In the genomic region with DNA sequence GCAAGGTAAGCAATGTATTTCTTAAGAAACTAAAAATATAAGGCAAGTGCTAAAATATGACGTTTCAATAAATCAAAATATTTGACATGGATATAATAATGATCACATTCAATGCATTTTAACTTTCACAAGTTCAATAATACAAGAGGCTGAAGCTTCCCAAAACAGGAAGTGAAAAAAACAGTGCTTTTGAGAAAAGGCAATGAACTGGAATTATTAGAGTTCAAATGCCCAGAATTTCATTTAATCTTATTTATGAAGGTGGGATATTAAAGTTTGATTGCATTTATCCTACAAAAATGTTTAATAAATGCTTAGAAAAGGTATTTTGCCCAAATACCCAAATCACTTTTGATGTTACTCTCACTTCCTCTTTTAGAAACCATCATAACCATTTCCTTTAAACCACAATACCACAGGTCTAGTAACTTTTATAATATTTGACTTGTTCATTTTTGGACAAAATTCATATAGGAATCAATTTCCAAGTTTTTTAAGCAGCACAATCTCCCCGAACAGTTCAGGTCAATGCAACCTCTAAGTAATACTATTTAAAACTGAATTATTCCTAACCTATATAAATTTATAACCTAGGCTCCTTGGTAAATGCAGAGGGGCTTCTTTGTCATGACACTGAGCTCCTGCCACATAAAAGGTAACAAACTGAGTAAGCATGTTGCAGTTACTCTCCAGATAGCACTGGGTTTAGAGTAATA, we compare ENCODE assay signal across 1 cellular context.
A peak's percentile ranks its signal among the peaks of the same experiment; 100 is the strongest.
TF ChIP-seq lines count a peak whose summit lies in the region.

No MANE protein-coding gene starts in this region.

TF ChIP-seq in K562, 482 proteins besides CTCF, POLR2A, EP300 and RAD21 (continues in another document):
- TF ChIP-seq SMC3 (conservative IDR thresholded peaks at IDR 0.05; ENCODE audit: insufficient read depth, low read depth, low read length), result no peak
- no peak for TF ChIP-seq CREB1 (IDR thresholded peaks at IDR 0.05)
- no peak for TF ChIP-seq CREB1 (CRISPR knock-in tag; IDR thresholded peaks at IDR 0.05)
- 0 out of 2 replicates have a peak, but pooled peaks have one; percentile 46 for TF ChIP-seq BACH1 (tag; IDR thresholded peaks at IDR 0.05)
- no peak for TF ChIP-seq JUNB (CRISPR knock-in tag; conservative IDR thresholded peaks at IDR 0.05)
- TF ChIP-seq TAL1 (IDR thresholded peaks at IDR 0.05), result peak; percentile 11; the same call in 1 of the 2 replicates
- no peak for TF ChIP-seq ZFPM2 (CRISPR knock-in tag; IDR thresholded peaks at IDR 0.05)
- TF ChIP-seq, protein P1, sequence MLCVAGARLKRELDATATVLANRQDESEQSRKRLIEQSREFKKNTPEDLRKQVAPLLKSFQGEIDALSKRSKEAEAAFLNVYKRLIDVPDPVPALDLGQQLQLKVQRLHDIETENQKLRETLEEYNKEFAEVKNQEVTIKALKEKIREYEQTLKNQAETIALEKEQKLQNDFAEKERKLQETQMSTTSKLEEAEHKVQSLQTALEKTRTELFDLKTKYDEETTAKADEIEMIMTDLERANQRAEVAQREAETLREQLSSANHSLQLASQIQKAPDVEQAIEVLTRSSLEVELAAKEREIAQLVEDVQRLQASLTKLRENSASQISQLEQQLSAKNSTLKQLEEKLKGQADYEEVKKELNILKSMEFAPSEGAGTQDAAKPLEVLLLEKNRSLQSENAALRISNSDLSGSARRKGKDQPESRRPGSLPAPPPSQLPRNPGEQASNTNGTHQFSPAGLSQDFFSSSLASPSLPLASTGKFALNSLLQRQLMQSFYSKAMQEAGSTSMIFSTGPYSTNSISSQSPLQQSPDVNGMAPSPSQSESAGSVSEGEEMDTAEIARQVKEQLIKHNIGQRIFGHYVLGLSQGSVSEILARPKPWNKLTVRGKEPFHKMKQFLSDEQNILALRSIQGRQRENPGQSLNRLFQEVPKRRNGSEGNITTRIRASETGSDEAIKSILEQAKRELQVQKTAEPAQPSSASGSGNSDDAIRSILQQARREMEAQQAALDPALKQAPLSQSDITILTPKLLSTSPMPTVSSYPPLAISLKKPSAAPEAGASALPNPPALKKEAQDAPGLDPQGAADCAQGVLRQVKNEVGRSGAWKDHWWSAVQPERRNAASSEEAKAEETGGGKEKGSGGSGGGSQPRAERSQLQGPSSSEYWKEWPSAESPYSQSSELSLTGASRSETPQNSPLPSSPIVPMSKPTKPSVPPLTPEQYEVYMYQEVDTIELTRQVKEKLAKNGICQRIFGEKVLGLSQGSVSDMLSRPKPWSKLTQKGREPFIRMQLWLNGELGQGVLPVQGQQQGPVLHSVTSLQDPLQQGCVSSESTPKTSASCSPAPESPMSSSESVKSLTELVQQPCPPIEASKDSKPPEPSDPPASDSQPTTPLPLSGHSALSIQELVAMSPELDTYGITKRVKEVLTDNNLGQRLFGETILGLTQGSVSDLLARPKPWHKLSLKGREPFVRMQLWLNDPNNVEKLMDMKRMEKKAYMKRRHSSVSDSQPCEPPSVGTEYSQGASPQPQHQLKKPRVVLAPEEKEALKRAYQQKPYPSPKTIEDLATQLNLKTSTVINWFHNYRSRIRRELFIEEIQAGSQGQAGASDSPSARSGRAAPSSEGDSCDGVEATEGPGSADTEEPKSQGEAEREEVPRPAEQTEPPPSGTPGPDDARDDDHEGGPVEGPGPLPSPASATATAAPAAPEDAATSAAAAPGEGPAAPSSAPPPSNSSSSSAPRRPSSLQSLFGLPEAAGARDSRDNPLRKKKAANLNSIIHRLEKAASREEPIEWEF (CRISPR knock-in tag; IDR thresholded peaks at IDR 0.05), result peak; percentile 78; the same call in 1 of the 2 replicates
- TF ChIP-seq, protein P2, sequence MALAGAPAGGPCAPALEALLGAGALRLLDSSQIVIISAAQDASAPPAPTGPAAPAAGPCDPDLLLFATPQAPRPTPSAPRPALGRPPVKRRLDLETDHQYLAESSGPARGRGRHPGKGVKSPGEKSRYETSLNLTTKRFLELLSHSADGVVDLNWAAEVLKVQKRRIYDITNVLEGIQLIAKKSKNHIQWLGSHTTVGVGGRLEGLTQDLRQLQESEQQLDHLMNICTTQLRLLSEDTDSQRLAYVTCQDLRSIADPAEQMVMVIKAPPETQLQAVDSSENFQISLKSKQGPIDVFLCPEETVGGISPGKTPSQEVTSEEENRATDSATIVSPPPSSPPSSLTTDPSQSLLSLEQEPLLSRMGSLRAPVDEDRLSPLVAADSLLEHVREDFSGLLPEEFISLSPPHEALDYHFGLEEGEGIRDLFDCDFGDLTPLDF (CRISPR knock-in tag; IDR thresholded peaks at IDR 0.05), result no peak
- TF ChIP-seq POLR2G (IDR thresholded peaks at IDR 0.05; ENCODE audit: low read depth, low read length), result peak; percentile 53
- 0 out of 2 replicates have a peak, but pooled peaks have one; percentile 16 for TF ChIP-seq NFXL1 (CRISPR knock-in tag; IDR thresholded peaks at IDR 0.05)
- TF ChIP-seq RUNX1 (IDR thresholded peaks at IDR 0.05; ENCODE audit: low read depth), result no peak
- 0 out of 2 replicates have a peak, but pooled peaks have one; percentile 48 for TF ChIP-seq FOXJ2 (tag; IDR thresholded peaks at IDR 0.05)
- no peak for TF ChIP-seq CBX2 (IDR thresholded peaks at IDR 0.05; ENCODE audit: insufficient read depth, low read length, poor library complexity, severe bottlenecking)
- peak; percentile 51 for TF ChIP-seq ARID1B (IDR thresholded peaks at IDR 0.05)
- TF ChIP-seq MTA1 (IDR thresholded peaks at IDR 0.05; ENCODE audit: borderline replicate concordance), result no peak
- TF ChIP-seq, protein P3, sequence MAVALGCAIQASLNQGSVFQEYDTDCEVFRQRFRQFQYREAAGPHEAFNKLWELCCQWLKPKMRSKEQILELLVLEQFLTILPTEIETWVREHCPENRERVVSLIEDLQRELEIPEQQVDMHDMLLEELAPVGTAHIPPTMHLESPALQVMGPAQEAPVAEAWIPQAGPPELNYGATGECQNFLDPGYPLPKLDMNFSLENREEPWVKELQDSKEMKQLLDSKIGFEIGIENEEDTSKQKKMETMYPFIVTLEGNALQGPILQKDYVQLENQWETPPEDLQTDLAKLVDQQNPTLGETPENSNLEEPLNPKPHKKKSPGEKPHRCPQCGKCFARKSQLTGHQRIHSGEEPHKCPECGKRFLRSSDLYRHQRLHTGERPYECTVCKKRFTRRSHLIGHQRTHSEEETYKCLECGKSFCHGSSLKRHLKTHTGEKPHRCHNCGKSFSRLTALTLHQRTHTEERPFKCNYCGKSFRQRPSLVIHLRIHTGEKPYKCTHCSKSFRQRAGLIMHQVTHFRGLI (CRISPR knock-in tag; IDR thresholded peaks at IDR 0.05), result peak; percentile 68; the same call in 1 of the 2 replicates
- no peak for TF ChIP-seq KDM4B (IDR thresholded peaks at IDR 0.05; ENCODE audit: borderline replicate concordance in 2 of 2, low read depth in 1 of 2)
- TF ChIP-seq, protein P4, sequence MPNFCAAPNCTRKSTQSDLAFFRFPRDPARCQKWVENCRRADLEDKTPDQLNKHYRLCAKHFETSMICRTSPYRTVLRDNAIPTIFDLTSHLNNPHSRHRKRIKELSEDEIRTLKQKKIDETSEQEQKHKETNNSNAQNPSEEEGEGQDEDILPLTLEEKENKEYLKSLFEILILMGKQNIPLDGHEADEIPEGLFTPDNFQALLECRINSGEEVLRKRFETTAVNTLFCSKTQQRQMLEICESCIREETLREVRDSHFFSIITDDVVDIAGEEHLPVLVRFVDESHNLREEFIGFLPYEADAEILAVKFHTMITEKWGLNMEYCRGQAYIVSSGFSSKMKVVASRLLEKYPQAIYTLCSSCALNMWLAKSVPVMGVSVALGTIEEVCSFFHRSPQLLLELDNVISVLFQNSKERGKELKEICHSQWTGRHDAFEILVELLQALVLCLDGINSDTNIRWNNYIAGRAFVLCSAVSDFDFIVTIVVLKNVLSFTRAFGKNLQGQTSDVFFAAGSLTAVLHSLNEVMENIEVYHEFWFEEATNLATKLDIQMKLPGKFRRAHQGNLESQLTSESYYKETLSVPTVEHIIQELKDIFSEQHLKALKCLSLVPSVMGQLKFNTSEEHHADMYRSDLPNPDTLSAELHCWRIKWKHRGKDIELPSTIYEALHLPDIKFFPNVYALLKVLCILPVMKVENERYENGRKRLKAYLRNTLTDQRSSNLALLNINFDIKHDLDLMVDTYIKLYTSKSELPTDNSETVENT (CRISPR knock-in tag; IDR thresholded peaks at IDR 0.05), result no peak
- TF ChIP-seq, protein P5, sequence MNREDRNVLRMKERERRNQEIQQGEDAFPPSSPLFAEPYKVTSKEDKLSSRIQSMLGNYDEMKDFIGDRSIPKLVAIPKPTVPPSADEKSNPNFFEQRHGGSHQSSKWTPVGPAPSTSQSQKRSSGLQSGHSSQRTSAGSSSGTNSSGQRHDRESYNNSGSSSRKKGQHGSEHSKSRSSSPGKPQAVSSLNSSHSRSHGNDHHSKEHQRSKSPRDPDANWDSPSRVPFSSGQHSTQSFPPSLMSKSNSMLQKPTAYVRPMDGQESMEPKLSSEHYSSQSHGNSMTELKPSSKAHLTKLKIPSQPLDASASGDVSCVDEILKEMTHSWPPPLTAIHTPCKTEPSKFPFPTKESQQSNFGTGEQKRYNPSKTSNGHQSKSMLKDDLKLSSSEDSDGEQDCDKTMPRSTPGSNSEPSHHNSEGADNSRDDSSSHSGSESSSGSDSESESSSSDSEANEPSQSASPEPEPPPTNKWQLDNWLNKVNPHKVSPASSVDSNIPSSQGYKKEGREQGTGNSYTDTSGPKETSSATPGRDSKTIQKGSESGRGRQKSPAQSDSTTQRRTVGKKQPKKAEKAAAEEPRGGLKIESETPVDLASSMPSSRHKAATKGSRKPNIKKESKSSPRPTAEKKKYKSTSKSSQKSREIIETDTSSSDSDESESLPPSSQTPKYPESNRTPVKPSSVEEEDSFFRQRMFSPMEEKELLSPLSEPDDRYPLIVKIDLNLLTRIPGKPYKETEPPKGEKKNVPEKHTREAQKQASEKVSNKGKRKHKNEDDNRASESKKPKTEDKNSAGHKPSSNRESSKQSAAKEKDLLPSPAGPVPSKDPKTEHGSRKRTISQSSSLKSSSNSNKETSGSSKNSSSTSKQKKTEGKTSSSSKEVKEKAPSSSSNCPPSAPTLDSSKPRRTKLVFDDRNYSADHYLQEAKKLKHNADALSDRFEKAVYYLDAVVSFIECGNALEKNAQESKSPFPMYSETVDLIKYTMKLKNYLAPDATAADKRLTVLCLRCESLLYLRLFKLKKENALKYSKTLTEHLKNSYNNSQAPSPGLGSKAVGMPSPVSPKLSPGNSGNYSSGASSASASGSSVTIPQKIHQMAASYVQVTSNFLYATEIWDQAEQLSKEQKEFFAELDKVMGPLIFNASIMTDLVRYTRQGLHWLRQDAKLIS (CRISPR knock-in tag; IDR thresholded peaks at IDR 0.05), result no peak
- TF ChIP-seq ESRRA (IDR thresholded peaks at IDR 0.05; ENCODE audit: borderline replicate concordance, low read depth), result peak; percentile 52; the same call in 1 of the 2 replicates
- TF ChIP-seq TAF9B (IDR thresholded peaks at IDR 0.05; ENCODE audit: partially characterized antibody), result no peak
- TF ChIP-seq SMAD4 (CRISPR knock-in tag; conservative IDR thresholded peaks at IDR 0.05), result 0 out of 2 replicates have a peak, but pooled peaks have one; percentile 35
- no peak for TF ChIP-seq HNRNPUL1 (IDR thresholded peaks at IDR 0.05; ENCODE audit: low read length)
- no peak for TF ChIP-seq POLR2AphosphoS2 (IDR thresholded peaks at IDR 0.05; ENCODE audit: low read length)
- no peak for TF ChIP-seq MBD2 (IDR thresholded peaks at IDR 0.05; ENCODE audit: borderline replicate concordance, low read depth)
- TF ChIP-seq GABPA (tag; conservative IDR thresholded peaks at IDR 0.05; ENCODE audit: low read depth), result peak; percentile 37; the same call in 1 of the 2 replicates
- no peak for TF ChIP-seq KAT7 (CRISPR knock-in tag; IDR thresholded peaks at IDR 0.05; ENCODE audit: borderline replicate concordance)
- no peak for TF ChIP-seq SIN3A (IDR thresholded peaks at IDR 0.05; ENCODE audit: borderline replicate concordance in 2 of 2, control insufficient read depth in 1 of 2, low read depth in 2 of 2, low read length in 2 of 2)
- TF ChIP-seq, protein P6, sequence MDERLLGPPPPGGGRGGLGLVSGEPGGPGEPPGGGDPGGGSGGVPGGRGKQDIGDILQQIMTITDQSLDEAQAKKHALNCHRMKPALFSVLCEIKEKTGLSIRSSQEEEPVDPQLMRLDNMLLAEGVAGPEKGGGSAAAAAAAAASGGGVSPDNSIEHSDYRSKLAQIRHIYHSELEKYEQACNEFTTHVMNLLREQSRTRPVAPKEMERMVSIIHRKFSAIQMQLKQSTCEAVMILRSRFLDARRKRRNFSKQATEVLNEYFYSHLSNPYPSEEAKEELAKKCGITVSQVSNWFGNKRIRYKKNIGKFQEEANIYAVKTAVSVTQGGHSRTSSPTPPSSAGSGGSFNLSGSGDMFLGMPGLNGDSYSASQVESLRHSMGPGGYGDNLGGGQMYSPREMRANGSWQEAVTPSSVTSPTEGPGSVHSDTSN (CRISPR knock-in tag; IDR thresholded peaks at IDR 0.05; ENCODE audit: low read depth), result no peak
- TF ChIP-seq, protein P6 (tag; conservative IDR thresholded peaks at IDR 0.05; ENCODE audit: low read depth), result peak; percentile 74
- no peak for TF ChIP-seq SIN3B (IDR thresholded peaks at IDR 0.05; ENCODE audit: low read depth)
- peak in 1 of 2 experiments; percentile 10 for TF ChIP-seq NCOA2 (IDR thresholded peaks at IDR 0.05; ENCODE audit: partially characterized antibody in 2 of 2)
- no peak for TF ChIP-seq XRCC4 (IDR thresholded peaks at IDR 0.05; ENCODE audit: extremely low read depth, insufficient read depth, insufficient read length)
- TF ChIP-seq, protein P7, sequence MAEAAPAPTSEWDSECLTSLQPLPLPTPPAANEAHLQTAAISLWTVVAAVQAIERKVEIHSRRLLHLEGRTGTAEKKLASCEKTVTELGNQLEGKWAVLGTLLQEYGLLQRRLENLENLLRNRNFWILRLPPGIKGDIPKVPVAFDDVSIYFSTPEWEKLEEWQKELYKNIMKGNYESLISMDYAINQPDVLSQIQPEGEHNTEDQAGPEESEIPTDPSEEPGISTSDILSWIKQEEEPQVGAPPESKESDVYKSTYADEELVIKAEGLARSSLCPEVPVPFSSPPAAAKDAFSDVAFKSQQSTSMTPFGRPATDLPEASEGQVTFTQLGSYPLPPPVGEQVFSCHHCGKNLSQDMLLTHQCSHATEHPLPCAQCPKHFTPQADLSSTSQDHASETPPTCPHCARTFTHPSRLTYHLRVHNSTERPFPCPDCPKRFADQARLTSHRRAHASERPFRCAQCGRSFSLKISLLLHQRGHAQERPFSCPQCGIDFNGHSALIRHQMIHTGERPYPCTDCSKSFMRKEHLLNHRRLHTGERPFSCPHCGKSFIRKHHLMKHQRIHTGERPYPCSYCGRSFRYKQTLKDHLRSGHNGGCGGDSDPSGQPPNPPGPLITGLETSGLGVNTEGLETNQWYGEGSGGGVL (CRISPR knock-in tag; IDR thresholded peaks at IDR 0.05), result no peak
- TF ChIP-seq SMAD3 (CRISPR knock-in tag; conservative IDR thresholded peaks at IDR 0.05), result no peak
- TF ChIP-seq ZKSCAN3 (CRISPR knock-in tag; IDR thresholded peaks at IDR 0.05), result no peak
- TF ChIP-seq SP2 (IDR thresholded peaks at IDR 0.05; ENCODE audit: extremely low read depth, low read depth, low read length, poor library complexity, severe bottlenecking), result no peak
- TF ChIP-seq ZNF583 (CRISPR knock-in tag; IDR thresholded peaks at IDR 0.05), result no peak
- TF ChIP-seq MED1 (CRISPR knock-in tag; IDR thresholded peaks at IDR 0.05; ENCODE audit: borderline replicate concordance), result no peak
- no peak for TF ChIP-seq MAFG (tag; conservative IDR thresholded peaks at IDR 0.05)
